15 cellular contexts compared by ENCODE assay signal in genomic region chr1:237868814-237869600, GRCh38. TPM values are rescaled to one million over a fixed set of nuclear protein-coding genes. Genes with fewer than 3 reads are reported as not detected.
DNase-seq lines count a peak whose midpoint lies in the region; ATAC-seq, FAIRE-seq and TF ChIP-seq lines count a peak whose summit lies in the region.
"Had no signal": no experiment of that assay in that cellular context is flagged by ENCODE, and none has a peak within 500 bp of the region (broad histone marks: within the 10 kb centered on the region; RNA-seq: fewer than 3 reads in every experiment).

No MANE protein-coding gene starts in this region.

- ATAC-seq in pancreas (peak in 3 of 4 donors; percentile 39 to 71 (median 69)), HG03521 (IDR thresholded peaks at IDR 0.05; ENCODE audit: unreplicated experiment) (no peak)
- ATAC-seq: HCT116 had no signal

- CTCF ChIA-PET in mammary epithelial cell (lab: Charles Lee; ENCODE audit: low non-redundant PET) (no interaction called here), MCF 10A (lab: Yijun Ruan, JAX) (interaction anchor here (0.7 to 6.7 kb wide), 6 partner anchors 17 to 1084 kb away, joined by 3 to 116 read pairs (median 14); no protein-coding TSS in a partner anchor)

- in situ Hi-C loops in mammary epithelial cell (cut with MboI; ENCODE audit: low sequenced_read_pairs in 2 of 2): loop anchor here in 1 of 2 donors (25.0 kb wide), 2 partner anchors 368 to 1518 kb away; partner anchors contain the start of gene CHRM3
- in situ Hi-C loops in ACHN (cut with HindIII; ENCODE audit: low pct_ligation_motif_present, low pct_unique_long_range_greater_than_20kb, low sequenced_read_pairs): no loop called here

- peaks cover 17% of the 10 kb centered on the region for H3K4me1 ChIP-seq in mammary epithelial cell (ENCODE audit: insufficient read depth, low read length)
- H3K4me1 ChIP-seq in endodermal cell (ENCODE audit: control insufficient read depth, insufficient read depth, low read length): peaks cover 4% of the 10 kb centered on the region
- H3K4me1 ChIP-seq in pancreas: peaks cover 0 to 4% (median 0%) of the 10 kb centered on the region in 3 donors
- H3K4me1 ChIP-seq in effector memory CD4-positive, alpha-beta T cell (ENCODE audit: control insufficient read depth, insufficient read depth, low read length, poor library complexity, severe bottlenecking): no peaks in the 10 kb centered on the region

- no peaks in the 10 kb centered on the region for H3K27me3 Mint-ChIP-seq in MCF 10A (ENCODE audit: insufficient read depth, unreplicated experiment)
- peaks cover 59% of the 10 kb centered on the region for H3K27me3 Mint-ChIP-seq in endodermal cell (ENCODE audit: insufficient read depth)
- H3K27me3 Mint-ChIP-seq: CD4-positive, CD25-positive, alpha-beta regulatory T cell had no signal

- H3K27me3 ChIP-seq in mammary epithelial cell (ENCODE audit: insufficient read depth, low read length): no peaks in the 10 kb centered on the region
- peaks cover 9% of the 10 kb centered on the region for H3K27me3 ChIP-seq in endodermal cell (ENCODE audit: control insufficient read depth, insufficient read depth, low read length, poor library complexity, severe bottlenecking)
- H3K27me3 ChIP-seq in pancreas: no peaks in the 10 kb centered on the region
- no peaks in the 10 kb centered on the region for H3K27me3 ChIP-seq in effector memory CD4-positive, alpha-beta T cell (replicated peaks; ENCODE audit: control insufficient read depth, insufficient read depth, low read length, poor library complexity, severe bottlenecking)
- H3K27me3 ChIP-seq: BLaER1 treated with 17β-estradiol and CSF1 and Interleukin-3, amounts not matched to agents 10 nM and 100 nM had no signal

- H3K36me3 ChIP-seq in mammary epithelial cell (ENCODE audit: insufficient read depth, low read length) (no peaks in the 10 kb centered on the region), endodermal cell (ENCODE audit: control insufficient read depth, insufficient read depth, low read length) (no peaks in the 10 kb centered on the region), pancreas (no peaks in the 10 kb centered on the region)
- H3K36me3 ChIP-seq in effector memory CD4-positive, alpha-beta T cell (ENCODE audit: control insufficient read depth, insufficient read depth, low read length): no peaks in the 10 kb centered on the region
- H3K36me3 ChIP-seq: BLaER1 treated with 17β-estradiol and CSF1 and Interleukin-3, amounts not matched to agents 10 nM and 100 nM had no signal

- H3K27ac Mint-ChIP-seq in MCF 10A (ENCODE audit: low read depth, unreplicated experiment) (no peak overlapping the region), endodermal cell (no peak overlapping the region)
- H3K27ac Mint-ChIP-seq: CD4-positive, CD25-positive, alpha-beta regulatory T cell had no signal

- H3K9me3 Mint-ChIP-seq in MCF 10A (ENCODE audit: unreplicated experiment): no peaks in the 10 kb centered on the region
- no peaks in the 10 kb centered on the region for H3K9me3 Mint-ChIP-seq in endodermal cell

- TF ChIP-seq CTCF in mammary epithelial cell (conservative IDR thresholded peaks at IDR 0.05 in 1 of 2, IDR thresholded peaks at IDR 0.05 in 1 of 2; ENCODE audit: extremely low read depth in 1 of 2, insufficient read depth in 1 of 2, low read depth in 1 of 2, low read length in 2 of 2) (no peak), MCF 10A (IDR thresholded peaks at IDR 0.05; ENCODE audit: unreplicated experiment) (no peak), endodermal cell (conservative IDR thresholded peaks at IDR 0.05) (peak; percentile 15), pancreas (IDR thresholded peaks at IDR 0.05) (no peak)

- no peak overlapping the region for H2AFZ ChIP-seq in mammary epithelial cell (ENCODE audit: low read depth, low read length)

- H3K4me3 Mint-ChIP-seq in MCF 10A (ENCODE audit: unreplicated experiment) (no peak overlapping the region), endodermal cell (no peak overlapping the region)
- H3K4me3 Mint-ChIP-seq: CD4-positive, CD25-positive, alpha-beta regulatory T cell had no signal

- peak; percentile 30 for DNase-seq in mammary epithelial cell
- no peak for DNase-seq in MCF 10A (ENCODE audit: unreplicated experiment)
- no peak for DNase-seq in endodermal cell
- no peak for DNase-seq in pancreas
- DNase-seq in effector memory CD4-positive, alpha-beta T cell: no peak
- no peak for DNase-seq in ACHN
- DNase-seq: CD4-positive, CD25-positive, alpha-beta regulatory T cell; DMS 273 treated with DMSO at 0.1 percent for 48 hours; IMR-90 had no signal

- POLR2A ChIA-PET in MCF 10A (lab: Yijun Ruan, JAX): no interaction called here

- no peak overlapping the region for H3K27ac ChIP-seq in mammary epithelial cell (ENCODE audit: insufficient read depth, low read depth, low read length)
- no peak overlapping the region for H3K27ac ChIP-seq in endodermal cell (ENCODE audit: low read depth, low read length)
- no peak overlapping the region for H3K27ac ChIP-seq in pancreas
- no peak overlapping the region for H3K27ac ChIP-seq in effector memory CD4-positive, alpha-beta T cell (ENCODE audit: insufficient read depth, low read length, poor library complexity, severe bottlenecking)
- H3K27ac ChIP-seq: 22Rv1; BLaER1 treated with 17β-estradiol and CSF1 and Interleukin-3, amounts not matched to agents 10 nM and 100 nM had no signal

- H3K9ac ChIP-seq in mammary epithelial cell (ENCODE audit: insufficient read depth, low read length) (no peak overlapping the region), endodermal cell (ENCODE audit: extremely low read depth, low read length, poor library complexity, severe bottlenecking) (no peak overlapping the region)
- H3K9ac ChIP-seq: BLaER1 treated with 17β-estradiol and CSF1 and Interleukin-3, amounts not matched to agents 10 nM and 100 nM had no signal

- H3K36me3 Mint-ChIP-seq in MCF 10A (ENCODE audit: insufficient read depth, unreplicated experiment) (no peaks in the 10 kb centered on the region), endodermal cell (ENCODE audit: low read depth) (no peaks in the 10 kb centered on the region)
- H3K36me3 Mint-ChIP-seq: CD4-positive, CD25-positive, alpha-beta regulatory T cell had no signal

- H3K9me3 ChIP-seq in mammary epithelial cell (replicated peaks; ENCODE audit: insufficient read depth, low read length) (no peaks in the 10 kb centered on the region), endodermal cell (ENCODE audit: control insufficient read depth, low read length) (no peaks in the 10 kb centered on the region), pancreas (no peaks in the 10 kb centered on the region)
- no peaks in the 10 kb centered on the region for H3K9me3 ChIP-seq in effector memory CD4-positive, alpha-beta T cell (ENCODE audit: control insufficient read depth, low read length)
- H3K9me3 ChIP-seq: BLaER1 treated with 17β-estradiol and CSF1 and Interleukin-3, amounts not matched to agents 10 nM and 100 nM had no signal

- H3K4me3 ChIP-seq in mammary epithelial cell (replicated peaks in 1 of 3; ENCODE audit: insufficient read depth in 1 of 3, low read depth in 2 of 3, low read length in 3 of 3) (no peak overlapping the region), endodermal cell (ENCODE audit: low read length) (no peak overlapping the region), pancreas (no peak overlapping the region)
- no peak overlapping the region for H3K4me3 ChIP-seq in effector memory CD4-positive, alpha-beta T cell (ENCODE audit: insufficient read depth, low read depth, low read length, poor library complexity, severe bottlenecking)
- H3K4me3 ChIP-seq: BLaER1 treated with 17β-estradiol and CSF1 and Interleukin-3, amounts not matched to agents 10 nM and 100 nM had no signal

- H3K4me2 ChIP-seq in mammary epithelial cell (ENCODE audit: insufficient read depth, low read depth, low read length): no peak overlapping the region
- H3K4me2 ChIP-seq: BLaER1 treated with 17β-estradiol and CSF1 and Interleukin-3, amounts not matched to agents 10 nM and 100 nM had no signal

- H3K4me1 Mint-ChIP-seq in MCF 10A (ENCODE audit: insufficient read depth, unreplicated experiment) (peaks cover 32% of the 10 kb centered on the region), endodermal cell (peaks cover 26% of the 10 kb centered on the region)
- H3K4me1 Mint-ChIP-seq: CD4-positive, CD25-positive, alpha-beta regulatory T cell had no signal

- H4K20me1 ChIP-seq in mammary epithelial cell (ENCODE audit: insufficient read depth, low read length): no peaks in the 10 kb centered on the region
- H4K20me1 ChIP-seq: BLaER1 treated with 17β-estradiol and CSF1 and Interleukin-3, amounts not matched to agents 10 nM and 100 nM had no signal

- WGBS in mammary epithelial cell (ENCODE audit: low coverage, missing lambda C conversion rate): 82% methylated on average over 4 of the region's 4 CpGs
- WGBS in endodermal cell (ENCODE audit: insufficient coverage in 1 of 2, insufficient read length in 1 of 2), 2 experiments: 91 to 97% methylated on average over 4 of the region's 4 CpGs
- WGBS in pancreas, 2 donors: 39 to 43% methylated on average over 4 of the region's 4 CpGs

- intact Hi-C loops in mammary epithelial cell (cut with micrococcal nuclease): no loop called here
- intact Hi-C loops in MCF 10A (cut with micrococcal nuclease): no loop called here
- intact Hi-C loops in pancreas (cut with DNase I): no loop called here

- dilution Hi-C loops in mammary epithelial cell (cut with HindIII; ENCODE audit: low sequenced_read_pairs): loop anchor here (10.0 kb wide), 1 partner anchor 366 kb away; no protein-coding TSS in a partner anchor

- FAIRE-seq in pancreas (lab: Jason Lieb, UNC): no peak
- FAIRE-seq: H54 had no signal

- H3K79me2 ChIP-seq in mammary epithelial cell (ENCODE audit: insufficient read depth, low read length): no peaks in the 10 kb centered on the region

- BruUV-seq in mammary epithelial cell (replicated peaks; lab: Mats Ljungman, UMichigan) (no TSS peak), MCF 10A (replicated peaks; lab: Mats Ljungman, UMichigan) (no TSS peak)

RNA-seq across cellular contexts. Expression of gene ZP4, which starts 21.7 kb away (rescaled TPM):
- under 1 TPM in 1 of 2 donors, not detected in 1; 0.71 TPM for total RNA-seq in mammary epithelial cell
- 0.36 TPM for polyA plus RNA-seq in mammary epithelial cell
- 4.1 TPM for polyA minus RNA-seq in mammary epithelial cell
- total RNA-seq in MCF 10A (2022): not detected in 2 replicates
- not detected for total RNA-seq in endodermal cell
- not detected for polyA plus RNA-seq in endodermal cell (2013, experiment 1 of 2)
- polyA plus RNA-seq in endodermal cell (2013, experiment 2 of 2): not detected
- not detected for total RNA-seq in pancreas
- polyA plus RNA-seq in pancreas: not detected
- total RNA-seq: CD4-positive, CD25-positive, alpha-beta regulatory T cell; HT-29; IMR-90 had no signal
- polyA plus RNA-seq: CD4-positive, CD25-positive, alpha-beta regulatory T cell; IMR-90 had no signal
